1 cellular context compared by ENCODE assay signal in genomic region chrX:49244207-49244606, GRCh38.
A peak's percentile ranks its signal among the peaks of the same experiment; 100 is the strongest.
TF ChIP-seq lines count a peak whose summit lies in the region.

No MANE protein-coding gene starts in this region.

TF ChIP-seq in K562, 482 proteins besides CTCF, POLR2A, EP300 and RAD21 (continued from another document and continues in another):
- TF ChIP-seq STAT6 (CRISPR knock-in tag; IDR thresholded peaks at IDR 0.05) (no peak), NFRKB (IDR thresholded peaks at IDR 0.05; ENCODE audit: low read depth) (0 out of 2 replicates have a peak, but pooled peaks have one; percentile 23), SREBF1 (IDR thresholded peaks at IDR 0.05; ENCODE audit: borderline replicate concordance, low read depth, low read length) (no peak), SOX6 (IDR thresholded peaks at IDR 0.05) (peak; percentile 93), PHF8 (IDR thresholded peaks at IDR 0.05; ENCODE audit: borderline replicate concordance, low read length) (no peak), NUFIP1 (IDR thresholded peaks at IDR 0.05; ENCODE audit: partially characterized antibody) (no peak), ETV5 (CRISPR knock-in tag; IDR thresholded peaks at IDR 0.05; ENCODE audit: low read depth) (no peak), PHF20 (IDR thresholded peaks at IDR 0.05; ENCODE audit: partially characterized antibody) (peak; percentile 51), PURB (CRISPR knock-in tag; IDR thresholded peaks at IDR 0.05; ENCODE audit: low read depth) (no peak), RHOXF2B (CRISPR knock-in tag; conservative IDR thresholded peaks at IDR 0.05) (no peak), RREB1 (CRISPR knock-in tag; IDR thresholded peaks at IDR 0.05) (no peak), MCM7 (IDR thresholded peaks at IDR 0.05) (peak in 1 of 2 experiments; percentile 69; a peak in 1 of 4 replicates), IFI16 (CRISPR knock-in tag; IDR thresholded peaks at IDR 0.05) (no peak), EWSR1 (IDR thresholded peaks at IDR 0.05; ENCODE audit: borderline replicate concordance, low read depth, partially characterized antibody) (no peak), TRIM24 (IDR thresholded peaks at IDR 0.05) (peak; percentile 95 to 96), GTF2E2 (tag; IDR thresholded peaks at IDR 0.05) (no peak), SMARCE1 (IDR thresholded peaks at IDR 0.05) (peak; percentile 97), CREB1 (IDR thresholded peaks at IDR 0.05) (0 out of 2 replicates have a peak, but pooled peaks have one; percentile 16), CREB1 (CRISPR knock-in tag; IDR thresholded peaks at IDR 0.05) (no peak), NFIC (IDR thresholded peaks at IDR 0.05) (peak; percentile 95), MXI1 (IDR thresholded peaks at IDR 0.05; ENCODE audit: low read depth, low read length) (no peak), ZKSCAN1 (IDR thresholded peaks at IDR 0.05; ENCODE audit: low read depth, low read length) (no peak), PHF21A (IDR thresholded peaks at IDR 0.05; ENCODE audit: borderline replicate concordance, low read depth) (no peak), ZNF561 (CRISPR knock-in tag; conservative IDR thresholded peaks at IDR 0.05) (no peak), HNRNPUL1 (IDR thresholded peaks at IDR 0.05; ENCODE audit: low read length) (no peak), HMG20A (CRISPR knock-in tag; conservative IDR thresholded peaks at IDR 0.05) (no peak), E2F6 (IDR thresholded peaks at IDR 0.05; ENCODE audit: borderline replicate concordance in 1 of 2, extremely low read depth in 1 of 2, insufficient read depth in 1 of 2, insufficient read length in 1 of 2, low read depth in 1 of 2, low read length in 1 of 2, poor library complexity in 1 of 2, severe bottlenecking in 1 of 2) (no peak), CBFB (CRISPR knock-in tag; IDR thresholded peaks at IDR 0.05) (no peak), SMAD1 (IDR thresholded peaks at IDR 0.05; ENCODE audit: low read depth, low read length, partially characterized antibody) (no peak), KLF1 (tag; IDR thresholded peaks at IDR 0.05) (no peak), ZNF232 (CRISPR knock-in tag; IDR thresholded peaks at IDR 0.05) (no peak), ARID4B (CRISPR knock-in tag; IDR thresholded peaks at IDR 0.05) (no peak), C11orf30 (IDR thresholded peaks at IDR 0.05; ENCODE audit: low read depth) (peak; percentile 13; the same call in 1 of the 2 replicates), ZBTB17 (CRISPR knock-in tag; IDR thresholded peaks at IDR 0.05) (no peak), BCOR (IDR thresholded peaks at IDR 0.05) (peak; percentile 98), HNRNPLL (IDR thresholded peaks at IDR 0.05; ENCODE audit: low read depth, low read length, poor library complexity, severe bottlenecking) (no peak), CHD7 (IDR thresholded peaks at IDR 0.05; ENCODE audit: low read depth, low read length) (no peak)
